In genomic region chr1:153598309-153599172, GRCh38 we compare ENCODE assay signal across 8 cellular contexts. TPM values are rescaled to one million over a fixed set of nuclear protein-coding genes. Genes with fewer than 3 reads are reported as not detected.
DNase-seq lines count a peak whose midpoint lies in the region; ATAC-seq and TF ChIP-seq lines count a peak whose summit lies in the region.

No MANE protein-coding gene starts in this region.

- H3K36me3 ChIP-seq in spleen, result no peaks in the 10 kb centered on the region

- whole genome bisulfite sequencing in spleen, 5 donors, result 28 to 51% (median 42%) methylated on average over 5 to 7 of the region's 7 CpGs

- H3K4me3 ChIP-seq in GM12864 (ENCODE audit: low read depth, low read length) (peak overlapping the region; percentile 24; the same call in 1 of the 2 replicates), spleen (no peak overlapping the region)

- intact Hi-C loops in spleen (cut with DNase I; ENCODE audit: low total_unique reads), result no loop called here

- DNase-seq in GM12864 (ENCODE audit: low read depth), result peak; percentile 91
- peak; percentile 73 for DNase-seq in fibroblast of gingiva (ENCODE audit: low read depth)
- peak; percentile 85 for DNase-seq in spleen
- no peak for DNase-seq in chondrocyte (ENCODE audit: low spot score)
- DNase-seq in NCI-H2107 (lab: John Stamatoyannopoulos, UW), result no peak

- H3K9me3 Mint-ChIP-seq in chondrocyte (ENCODE audit: low read depth), result no peaks in the 10 kb centered on the region

- peaks cover 3% of the 10 kb centered on the region for H3K4me1 Mint-ChIP-seq in chondrocyte (ENCODE audit: low read depth)

- TF ChIP-seq CTCF in GM12864 (IDR thresholded peaks at IDR 0.05; ENCODE audit: low read depth, low read length, missing control alignments) (no peak), spleen (IDR thresholded peaks at IDR 0.05 in 8 of 11, conservative IDR thresholded peaks at IDR 0.05 in 3 of 11) (no peak), chondrocyte (IDR thresholded peaks at IDR 0.05) (no peak)

- TF ChIP-seq POLR2A in spleen (IDR thresholded peaks at IDR 0.05), result peak in 1 of 3 donors; percentile 58

- peak; percentile 99 for ATAC-seq in GM19438 (IDR thresholded peaks at IDR 0.05; ENCODE audit: low read depth, unreplicated experiment)
- ATAC-seq in HG03354 (IDR thresholded peaks at IDR 0.05; ENCODE audit: poor library complexity, severe bottlenecking, unreplicated experiment), result peak; percentile 99

- no peaks in the 10 kb centered on the region for H3K9me3 ChIP-seq in spleen

- H3K4me3 Mint-ChIP-seq in chondrocyte (ENCODE audit: unreplicated experiment), result no peak overlapping the region

- peak overlapping the region; percentile 74 to 89 (median 83) for H3K27ac ChIP-seq in spleen

- H3K27me3 Mint-ChIP-seq in chondrocyte (ENCODE audit: low read depth), result no peaks in the 10 kb centered on the region

- H3K4me1 ChIP-seq in spleen, result peaks cover 11 to 51% (median 20%) of the 10 kb centered on the region in 6 donors

- peaks cover 4% of the 10 kb centered on the region for H3K36me3 Mint-ChIP-seq in chondrocyte (ENCODE audit: low read depth)

- no peak overlapping the region for H3K27ac Mint-ChIP-seq in chondrocyte (ENCODE audit: unreplicated experiment)

- H3K27me3 ChIP-seq in spleen (replicated peaks in 1 of 7), result no peaks in the 10 kb centered on the region

TF ChIP-seq in PFSK-1, 5 proteins besides CTCF, POLR2A, EP300 and RAD21:
- TF ChIP-seq REST (IDR thresholded peaks at IDR 0.05; ENCODE audit: insufficient read depth in 1 of 2, low read depth in 2 of 2, low read length in 2 of 2) (peak in 1 of 2 experiments; percentile 62; a peak in 1 of 4 replicates), POLR2AphosphoS5 (IDR thresholded peaks at IDR 0.05; ENCODE audit: low read depth, low read length) (no peak), SIN3A (IDR thresholded peaks at IDR 0.05; ENCODE audit: borderline replicate concordance, insufficient read depth, low read length) (peak; percentile 35; the same call in 1 of the 2 replicates), TAF1 (IDR thresholded peaks at IDR 0.05; ENCODE audit: borderline replicate concordance, insufficient read depth, low read length) (no peak), FOXP2 (optimal IDR thresholded peaks at IDR 0.05; ENCODE audit: borderline replicate concordance, extremely low read depth, extremely low read length, insufficient read depth) (no peak)

RNA-seq across cellular contexts. Expression of gene S100A16, which starts 14.4 kb away (rescaled TPM):
- 53.0 TPM for polyA plus RNA-seq in PFSK-1 (2012; ENCODE audit: insufficient read length, low read depth)
- 100 to 1,000 TPM in 3 of 7 donors, 10 to 100 TPM in 4; 78.0 to 111 (median 97.0) TPM for total RNA-seq in spleen
- polyA plus RNA-seq in spleen, result 100 to 1,000 TPM in 1 of 3 donors, 10 to 100 TPM in 2; 52.0 to 101 (median 68.2) TPM
- 111 to 122 TPM (median 115 TPM) in 3 replicates for total RNA-seq in chondrocyte

RNA-seq across cellular contexts. Expression of gene S100A14, which starts 17.6 kb away (rescaled TPM):
- 0.49 TPM for polyA plus RNA-seq in PFSK-1 (2012; ENCODE audit: insufficient read length, low read depth)
- 1 to 10 TPM in 1 of 7 donors, under 1 TPM in 3, not detected in 3; 0.28 to 1.0 (median 0.75) TPM for total RNA-seq in spleen
- 1 to 10 TPM; 1.2 to 3.0 (median 2.0) TPM for polyA plus RNA-seq in spleen
- not detected in 3 replicates for total RNA-seq in chondrocyte

RNA-seq across cellular contexts. Expression of gene S100A13, which starts 28.8 kb away (rescaled TPM):
- polyA plus RNA-seq in PFSK-1 (2012; ENCODE audit: insufficient read length, low read depth), result 162 TPM
- total RNA-seq in spleen (100 to 1,000 TPM in 1 of 7 donors, 10 to 100 TPM in 6; 48.8 to 103 (median 72.4) TPM), chondrocyte (98.2 to 113 TPM (median 98.4 TPM) in 3 replicates)
- 100 to 1,000 TPM; 118 to 146 (median 143) TPM for polyA plus RNA-seq in spleen

RNA-seq across cellular contexts. Expression of gene S100A1, which starts 29.7 kb away (rescaled TPM):
- 7.4 TPM for polyA plus RNA-seq in PFSK-1 (2012; ENCODE audit: insufficient read length, low read depth)
- total RNA-seq in spleen (1 to 10 TPM in 1 of 7 donors, not detected in 6; 2.6 TPM), chondrocyte (1.2 to 1.5 TPM (median 1.3 TPM) in 3 replicates)
- polyA plus RNA-seq in spleen, result 10 to 100 TPM in 1 of 3 donors, 1 to 10 TPM in 2; 1.7 to 39.7 (median 8.2) TPM

RNA-seq across cellular contexts. Expression of gene S100A2, which starts 32.9 kb away (rescaled TPM):
- polyA plus RNA-seq in PFSK-1 (2012; ENCODE audit: insufficient read length, low read depth), result 0.97 TPM
- total RNA-seq in spleen (under 1 TPM in 2 of 7 donors, not detected in 5; 0.60 to 0.97 TPM), chondrocyte (15.4 to 22.2 TPM (median 18.9 TPM) in 3 replicates)
- polyA plus RNA-seq in spleen, result 1 to 10 TPM in 2 of 3 donors, under 1 TPM in 1; 0.61 to 5.2 (median 2.8) TPM

Comparison
In these comparisons a context has a peak if more than half of its experiments do, and no peak if none do; other contexts are left out.
1. DNase-seq: peak in GM12864 (single experiment), fibroblast of gingiva (single experiment) and spleen (single experiment); none in chondrocyte (single experiment) and NCI-H2107 (single experiment).